In genomic region chr7:129781856-129782256, GRCh38 we compare ENCODE assay signal across 9 cellular contexts.
A peak's percentile ranks its signal among the peaks of the same experiment; 100 is the strongest.
DNase-seq lines count a peak whose midpoint lies in the region; ATAC-seq, FAIRE-seq and TF ChIP-seq lines count a peak whose summit lies in the region.
"Had no signal": no experiment of that assay in that cellular context is flagged by ENCODE, and none has a peak within 500 bp of the region (broad histone marks: within the 10 kb centered on the region; RNA-seq: fewer than 3 reads in every experiment).

No MANE protein-coding gene starts in this region.

- no peak overlapping the region for H2BK5ac ChIP-seq in neuronal stem cell (ENCODE audit: low read length)

- no peaks in the 10 kb centered on the region for H4K20me1 ChIP-seq in KMS-11 (ENCODE audit: insufficient read depth)

- peaks cover 4 to 6% of the 10 kb centered on the region in 2 donors for H3K9me3 ChIP-seq in neuronal stem cell (replicated peaks in 1 of 2; ENCODE audit: control insufficient read depth in 2 of 2, insufficient read depth in 1 of 2, low read depth in 1 of 2, low read length in 2 of 2)
- H3K9me3 ChIP-seq in left lung = no peaks in the 10 kb centered on the region
- H3K9me3 ChIP-seq: ascending aorta had no signal

- no peak for FAIRE-seq in D721Med (lab: Jason Lieb, UNC)

- H3K4me1 ChIP-seq in KMS-11 (ENCODE audit: low read depth, poor library complexity, severe bottlenecking) (peaks cover 24% of the 10 kb centered on the region), neuronal stem cell (ENCODE audit: control insufficient read depth in 2 of 2, insufficient read depth in 1 of 2, low read depth in 1 of 2, low read length in 2 of 2) (peaks cover 2 to 17% of the 10 kb centered on the region in 2 donors), left lung (peaks cover 56 to 76% of the 10 kb centered on the region in 2 donors)

- peak overlapping the region; percentile 79 for H3K4me3 Mint-ChIP-seq in activated naive CD8-positive, alpha-beta T cell treated with anti-CD3 and anti-CD28 coated beads, Interleukin-2, amount 10 ng/mL, durations not matched to agents 7 days and 5 days

- H3K27ac ChIP-seq in KMS-11 (no peak overlapping the region), neuronal stem cell (replicated peaks; ENCODE audit: low read length) (no peak overlapping the region), left lung (no peak overlapping the region)
- H3K27ac ChIP-seq: ascending aorta had no signal

- H3K4me3 ChIP-seq in KMS-11 (IDR thresholded peaks at IDR 0.05; ENCODE audit: insufficient read depth, low read depth, low read length) (no peak overlapping the region), neuronal stem cell (ENCODE audit: low read length in 2 of 2) (no peak overlapping the region), left lung (peak overlapping the region in 1 of 2 donors; percentile 6)

- peak overlapping the region; percentile 64; the same call in 1 of the 2 replicates for H2AFZ ChIP-seq in KMS-11 (ENCODE audit: low read depth)
- peak overlapping the region; percentile 29 for H2AFZ ChIP-seq in neuronal stem cell (ENCODE audit: low read length)

- H3K79me2 ChIP-seq in KMS-11 (ENCODE audit: insufficient read depth, low read depth) = 0 out of 2 replicates have a peak, but pooled peaks cover 7% of the 10 kb centered on the region

- H3K9ac ChIP-seq in KMS-11 (no peak overlapping the region), neuronal stem cell (ENCODE audit: low read depth, low read length, poor library complexity) (no peak overlapping the region)

- no peak overlapping the region for H3K27ac Mint-ChIP-seq in activated naive CD8-positive, alpha-beta T cell treated with anti-CD3 and anti-CD28 coated beads, Interleukin-2, amount 10 ng/mL, durations not matched to agents 7 days and 5 days

- DNase-seq in D721Med (ENCODE audit: insufficient read length, low spot score) (peak; percentile 70), neuronal stem cell (ENCODE audit: low spot score) (peak; percentile 29), medulla oblongata (ENCODE audit: extremely low spot score) (no peak), left lung (no peak)
- no peak for DNase-seq in activated naive CD8-positive, alpha-beta T cell treated with anti-CD3 and anti-CD28 coated beads, Interleukin-2, amount 10 ng/mL, durations not matched to agents 7 days and 5 days
- DNase-seq: T-helper 1 cell had no signal

- H2BK120ac ChIP-seq in neuronal stem cell (ENCODE audit: low read depth, low read length) = no peak overlapping the region

- no peaks in the 10 kb centered on the region for H3K9me3 Mint-ChIP-seq in activated naive CD8-positive, alpha-beta T cell treated with anti-CD3 and anti-CD28 coated beads, Interleukin-2, amount 10 ng/mL, durations not matched to agents 7 days and 5 days

- H3K79me1 ChIP-seq in neuronal stem cell (ENCODE audit: low read depth, low read length) = no peaks in the 10 kb centered on the region

- POLR2A ChIA-PET in activated naive CD8-positive, alpha-beta T cell treated with anti-CD3 and anti-CD28 coated beads, Interleukin-2, amount 10 ng/mL, durations not matched to agents 7 days and 5 days (lab: Charles Lee) = no interaction called here

- no peak overlapping the region for H4K8ac ChIP-seq in neuronal stem cell (ENCODE audit: low read depth, low read length)

- ATAC-seq in activated naive CD8-positive, alpha-beta T cell treated with anti-CD3 and anti-CD28 coated beads, Interleukin-2, amount 10 ng/mL, durations not matched to agents 7 days and 5 days (ENCODE audit: low read depth) = no peak
- ATAC-seq in GM18498 (IDR thresholded peaks at IDR 0.05; ENCODE audit: unreplicated experiment) = no peak
- ATAC-seq in left lung = no peak

- no peak overlapping the region for H3K4ac ChIP-seq in neuronal stem cell (ENCODE audit: low read length)

- H3K4me2 ChIP-seq in KMS-11 = peak overlapping the region; percentile 53
- peak overlapping the region; percentile 14 for H3K4me2 ChIP-seq in neuronal stem cell (ENCODE audit: insufficient read depth, low read length, poor library complexity, severe bottlenecking)

- H2BK15ac ChIP-seq in neuronal stem cell (ENCODE audit: low read length) = no peak overlapping the region

- H4K91ac ChIP-seq in neuronal stem cell (ENCODE audit: low read depth, low read length, poor library complexity) = no peak overlapping the region

- intact Hi-C loops in left lung (cut with DNase I) = no loop called here

- H3K27me3 ChIP-seq in KMS-11 (ENCODE audit: insufficient read depth, low read depth) (peaks cover 25% of the 10 kb centered on the region; the same call in 1 of the 2 replicates), neuronal stem cell (ENCODE audit: control insufficient read depth in 3 of 3, insufficient read depth in 3 of 3, low read depth in 1 of 3, low read length in 3 of 3) (peaks cover 80 to 99% (median 98%) of the 10 kb centered on the region in 3 experiments), left lung (peaks cover 98 to 100% of the 10 kb centered on the region in 2 donors)

- H2BK12ac ChIP-seq in neuronal stem cell (ENCODE audit: low read length) = no peak overlapping the region

- no peak overlapping the region for H3K14ac ChIP-seq in neuronal stem cell (ENCODE audit: low read length)

- H3K27me3 Mint-ChIP-seq in activated naive CD8-positive, alpha-beta T cell treated with anti-CD3 and anti-CD28 coated beads, Interleukin-2, amount 10 ng/mL, durations not matched to agents 7 days and 5 days = peaks cover 79% of the 10 kb centered on the region

- H3K23ac ChIP-seq in neuronal stem cell (ENCODE audit: low read depth, low read length, poor library complexity) = peak overlapping the region; percentile 17

- no CpG with 5 or more reads among the region's 43 CpGs for WGBS in neuronal stem cell (ENCODE audit: extremely low coverage in 2 of 2, insufficient read length in 2 of 2, insufficient replicate concordance in 1 of 2), 2 donors

- peak overlapping the region; percentile 71 for H2AK5ac ChIP-seq in neuronal stem cell (ENCODE audit: low read depth, low read length)

- peak overlapping the region; percentile 74 for H3K18ac ChIP-seq in neuronal stem cell (ENCODE audit: low read length)

- H3K36me3 Mint-ChIP-seq in activated naive CD8-positive, alpha-beta T cell treated with anti-CD3 and anti-CD28 coated beads, Interleukin-2, amount 10 ng/mL, durations not matched to agents 7 days and 5 days = no peaks in the 10 kb centered on the region

- peaks cover 35% of the 10 kb centered on the region for H3K4me1 Mint-ChIP-seq in activated naive CD8-positive, alpha-beta T cell treated with anti-CD3 and anti-CD28 coated beads, Interleukin-2, amount 10 ng/mL, durations not matched to agents 7 days and 5 days

- H3K36me3 ChIP-seq in KMS-11 (ENCODE audit: insufficient read depth) = no peaks in the 10 kb centered on the region
- H3K36me3 ChIP-seq in neuronal stem cell (replicated peaks in 1 of 2; ENCODE audit: control insufficient read depth in 2 of 2, insufficient read depth in 2 of 2, low read length in 2 of 2) = no peaks in the 10 kb centered on the region
- H3K36me3 ChIP-seq in left lung = no peaks in the 10 kb centered on the region
- H3K36me3 ChIP-seq: ascending aorta had no signal

- TF ChIP-seq CTCF in D721Med (IDR thresholded peaks at IDR 0.05; ENCODE audit: insufficient read depth, missing control alignments) (no peak), KMS-11 (conservative IDR thresholded peaks at IDR 0.05; ENCODE audit: low read depth, low read length) (no peak), left lung (IDR thresholded peaks at IDR 0.05) (no peak)

Comparison
In these comparisons a context has a peak if more than half of its experiments do, and no peak if none do; other contexts are left out.
1. DNase-seq: peak in D721Med (single experiment) and neuronal stem cell (single experiment); none in activated naive CD8-positive, alpha-beta T cell treated with anti-CD3 and anti-CD28 coated beads, Interleukin-2, amount 10 ng/mL, durations not matched to agents 7 days and 5 days (single experiment), medulla oblongata (single experiment) and left lung (0 of 2).